Comparison of ENCODE assay signal across 12 cellular contexts in genomic region chr17:81814748-81815645, GRCh38. TPM values are rescaled to one million over a fixed set of nuclear protein-coding genes. Genes with fewer than 3 reads are reported as not detected.
DNase-seq lines count a peak whose midpoint lies in the region; ATAC-seq and TF ChIP-seq lines count a peak whose summit lies in the region.
"Had no signal": no experiment of that assay in that cellular context is flagged by ENCODE, and none has a peak within 500 bp of the region (broad histone marks: within the 10 kb centered on the region; RNA-seq: fewer than 3 reads in every experiment).

No MANE protein-coding gene starts in this region.

- H3K4me1 Mint-ChIP-seq in T-helper 2 cell treated with Interferon-gamma antibody and Interleukin-4, amounts not matched to agents 5 μg/mL and 100 μg/mL, for 36 hours (ENCODE audit: low read depth), result no peaks in the 10 kb centered on the region
- H3K4me1 Mint-ChIP-seq: activated naive CD8-positive, alpha-beta T cell treated with anti-CD3 and anti-CD28 coated beads, Interleukin-2, amount 10 ng/mL, durations not matched to agents 7 days and 5 days; memory B cell had no signal

- H3K36me3 ChIP-seq in WERI-Rb-1, result no peaks in the 10 kb centered on the region

- no peaks in the 10 kb centered on the region for H3K27me3 ChIP-seq in WERI-Rb-1 (ENCODE audit: insufficient read depth, low read depth, severe bottlenecking)

- H3K36me3 Mint-ChIP-seq in T-helper 2 cell treated with Interferon-gamma antibody and Interleukin-4, amounts not matched to agents 5 μg/mL and 100 μg/mL, for 36 hours (ENCODE audit: low read depth), result no peaks in the 10 kb centered on the region
- H3K36me3 Mint-ChIP-seq: activated naive CD8-positive, alpha-beta T cell treated with anti-CD3 and anti-CD28 coated beads, Interleukin-2, amount 10 ng/mL, durations not matched to agents 7 days and 5 days; memory B cell had no signal

- H3K9me3 ChIP-seq in WERI-Rb-1 (ENCODE audit: severe bottlenecking), result no peaks in the 10 kb centered on the region

- DNase-seq in NCI-H1105 treated with DMSO at 0.1 percent for 48 hours (lab: John Stamatoyannopoulos, UW) (peak; percentile 26), WERI-Rb-1 (peak; percentile 94), renal cortical epithelial cell (ENCODE audit: low read depth) (peak; percentile 87)
- no peak for DNase-seq in T-helper 2 cell treated with Interferon-gamma antibody and Interleukin-4, amounts not matched to agents 5 μg/mL and 100 μg/mL, for 36 hours (ENCODE audit: low spot score)
- DNase-seq: activated CD4-positive, alpha-beta T cell treated with anti-CD3 and anti-CD28 coated beads, Interleukin-2, amount 50 U/mL, for 4 hours; activated naive CD8-positive, alpha-beta T cell treated with anti-CD3 and anti-CD28 coated beads, Interleukin-2, amount 10 ng/mL, durations not matched to agents 7 days and 5 days; NCI-H446 treated with DMSO at 0.1 percent for 48 hours had no signal

- no peak overlapping the region for H3K27ac Mint-ChIP-seq in T-helper 2 cell treated with Interferon-gamma antibody and Interleukin-4, amounts not matched to agents 5 μg/mL and 100 μg/mL, for 36 hours
- H3K27ac Mint-ChIP-seq: activated naive CD8-positive, alpha-beta T cell treated with anti-CD3 and anti-CD28 coated beads, Interleukin-2, amount 10 ng/mL, durations not matched to agents 7 days and 5 days; dendritic cell treated with granulocyte-macrophage colony-stimulating factor and Interleukin-4, amounts not matched to agents 40 ng/mL and 50 ng/mL, for 4 days; memory B cell had no signal

- H3K27me3 Mint-ChIP-seq in T-helper 2 cell treated with Interferon-gamma antibody and Interleukin-4, amounts not matched to agents 5 μg/mL and 100 μg/mL, for 36 hours (ENCODE audit: low read depth), result peaks cover 10% of the 10 kb centered on the region

- peak overlapping the region; percentile 79 for H3K27ac ChIP-seq in WERI-Rb-1

- H3K9me3 Mint-ChIP-seq in T-helper 2 cell treated with Interferon-gamma antibody and Interleukin-4, amounts not matched to agents 5 μg/mL and 100 μg/mL, for 36 hours, result no peaks in the 10 kb centered on the region
- H3K9me3 Mint-ChIP-seq: activated naive CD8-positive, alpha-beta T cell treated with anti-CD3 and anti-CD28 coated beads, Interleukin-2, amount 10 ng/mL, durations not matched to agents 7 days and 5 days; dendritic cell treated with granulocyte-macrophage colony-stimulating factor and Interleukin-4, amounts not matched to agents 40 ng/mL and 50 ng/mL, for 4 days; memory B cell had no signal

- no peak overlapping the region for H3K4me3 Mint-ChIP-seq in T-helper 2 cell treated with Interferon-gamma antibody and Interleukin-4, amounts not matched to agents 5 μg/mL and 100 μg/mL, for 36 hours
- H3K4me3 Mint-ChIP-seq: activated naive CD8-positive, alpha-beta T cell treated with anti-CD3 and anti-CD28 coated beads, Interleukin-2, amount 10 ng/mL, durations not matched to agents 7 days and 5 days; dendritic cell treated with granulocyte-macrophage colony-stimulating factor and Interleukin-4, amounts not matched to agents 40 ng/mL and 50 ng/mL, for 4 days; memory B cell had no signal

- no peak for ATAC-seq in HG03442 (IDR thresholded peaks at IDR 0.05; ENCODE audit: unreplicated experiment)

- H3K4me3 ChIP-seq in WERI-Rb-1 (ENCODE audit: low read depth, low read length), result no peak overlapping the region

- TF ChIP-seq CTCF in WERI-Rb-1 (IDR thresholded peaks at IDR 0.05; ENCODE audit: low read depth, low read length), result no peak

RNA-seq across cellular contexts. Expression of gene GCGR, which starts 11.0 kb away (rescaled TPM):
- total RNA-seq in renal cortical epithelial cell, result not detected in 2 replicates
- total RNA-seq: activated naive CD8-positive, alpha-beta T cell treated with anti-CD3 and anti-CD28 coated beads, Interleukin-2, amount 10 ng/mL, durations not matched to agents 7 days and 5 days; frontal cortex had no signal

RNA-seq across cellular contexts. Expression of gene MCRIP1, which starts 18.1 kb away (rescaled TPM):
- total RNA-seq in renal cortical epithelial cell, result 55.0 and 101 TPM in 2 replicates

RNA-seq across cellular contexts. Expression of gene PPP1R27, which starts 19.9 kb away (rescaled TPM):
- total RNA-seq in renal cortical epithelial cell, result not detected in 2 replicates
- total RNA-seq: activated naive CD8-positive, alpha-beta T cell treated with anti-CD3 and anti-CD28 coated beads, Interleukin-2, amount 10 ng/mL, durations not matched to agents 7 days and 5 days; frontal cortex; G401 had no signal

RNA-seq across cellular contexts. Expression of gene P4HB, which starts 45.3 kb away (rescaled TPM):
- total RNA-seq in renal cortical epithelial cell, result 1,064 and 1,065 TPM in 2 replicates

RNA-seq across cellular contexts. Expression of gene ARHGDIA, which starts 56.1 kb away (rescaled TPM):
- 161 and 237 TPM in 2 replicates for total RNA-seq in renal cortical epithelial cell
